ENCODE assay signal across 14 cellular contexts in the genomic region with DNA sequence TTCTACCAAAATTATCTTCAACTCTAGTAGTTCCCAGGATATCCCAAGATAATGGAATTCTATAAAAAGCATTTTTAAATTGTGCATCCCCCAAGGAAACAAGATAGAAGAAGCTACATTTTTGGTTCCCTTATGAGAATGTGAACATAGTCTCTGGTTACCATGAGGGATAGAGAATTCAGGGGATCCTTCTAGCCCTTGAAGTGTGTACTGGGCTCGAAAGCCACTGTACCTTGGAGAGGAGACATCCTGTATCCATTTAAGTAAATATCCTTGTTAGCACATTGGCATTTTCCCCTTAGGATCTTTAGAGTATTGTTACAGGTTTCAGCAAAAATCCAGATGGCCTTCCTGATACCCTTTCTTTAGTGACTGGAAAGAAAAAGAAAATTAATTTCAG.
"Had no signal": no experiment of that assay in that cellular context is flagged by ENCODE, and none has a peak within 500 bp of the region (broad histone marks: within the 10 kb centered on the region; RNA-seq: fewer than 3 reads in every experiment).

No MANE protein-coding gene starts in this region.

- H3K9me3 ChIP-seq: gastrocnemius medialis, heart left ventricle, lower lobe of right lung, tibial artery, uterus had no signal

- H3K4me3 Mint-ChIP-seq: activated naive CD4-positive, alpha-beta T cell treated with anti-CD3 and anti-CD28 coated beads for 36 hours; activated T-helper 17 cell treated with anti-CD3 and anti-CD28 coated beads, Interleukin-2, amount 50 U/mL, for 72 hours; T-helper 17 cell had no signal

- H3K27me3 Mint-ChIP-seq: activated T-helper 17 cell treated with anti-CD3 and anti-CD28 coated beads, Interleukin-2, amount 50 U/mL, for 72 hours; T-helper 17 cell had no signal

- ATAC-seq: activated CD4-positive, CD25-positive, alpha-beta regulatory T cell treated with anti-CD3 and anti-CD28 coated beads, Interleukin-2, amount 50 U/mL, for 24 hours; activated T-helper 17 cell treated with anti-CD3 and anti-CD28 coated beads, Interleukin-2, amount 50 U/mL, for 72 hours; gastrocnemius medialis; heart left ventricle; left colon; T-helper 17 cell had no signal

- DNase-seq: activated CD4-positive, alpha-beta T cell treated with anti-CD3 and anti-CD28 coated beads, Interleukin-2, amount 50 U/mL, for 48 hours; activated naive CD4-positive, alpha-beta T cell treated with anti-CD3 and anti-CD28 coated beads for 36 hours; dorsolateral prefrontal cortex; gastrocnemius medialis; heart left ventricle; left colon; lower lobe of right lung; stimulated activated naive CD4-positive, alpha-beta T cell; T-helper 17 cell; tibial artery; uterus had no signal

- H3K27me3 ChIP-seq: dorsolateral prefrontal cortex, gastrocnemius medialis, heart left ventricle, tibial artery, uterus had no signal

- H3K27ac Mint-ChIP-seq: activated naive CD4-positive, alpha-beta T cell treated with anti-CD3 and anti-CD28 coated beads for 36 hours; activated T-helper 17 cell treated with anti-CD3 and anti-CD28 coated beads, Interleukin-2, amount 50 U/mL, for 72 hours; T-helper 17 cell had no signal

- H3K9me3 Mint-ChIP-seq: activated naive CD4-positive, alpha-beta T cell treated with anti-CD3 and anti-CD28 coated beads for 36 hours; activated T-helper 17 cell treated with anti-CD3 and anti-CD28 coated beads, Interleukin-2, amount 50 U/mL, for 72 hours had no signal

- H3K36me3 ChIP-seq: uterus had no signal

- H3K4me3 ChIP-seq: dorsolateral prefrontal cortex, gastrocnemius medialis, heart left ventricle, lower lobe of right lung, tibial artery, uterus had no signal

- H3K27ac ChIP-seq: dorsolateral prefrontal cortex, gastrocnemius medialis, lower lobe of right lung, parathyroid adenoma, tibial artery, uterus had no signal

- H3K4me1 ChIP-seq: gastrocnemius medialis, parathyroid adenoma, tibial artery, uterus had no signal
